In genomic region chr15:64443016-64443415, GRCh38 we compare ENCODE assay signal across 13 cellular contexts. TPM values are rescaled to one million over a fixed set of nuclear protein-coding genes. Genes with fewer than 3 reads are reported as not detected.
DNase-seq lines count a peak whose midpoint lies in the region; ATAC-seq and TF ChIP-seq lines count a peak whose summit lies in the region.
"Had no signal": no experiment of that assay in that cellular context is flagged by ENCODE, and none has a peak within 500 bp of the region (broad histone marks: within the 10 kb centered on the region; RNA-seq: fewer than 3 reads in every experiment).

No MANE protein-coding gene starts in this region.

- H3K4me3 Mint-ChIP-seq in activated CD8-positive, alpha-beta memory T cell treated with anti-CD3 and anti-CD28 coated beads, Interleukin-2, amount 10 ng/mL, durations not matched to agents 7 days and 5 days = no peak overlapping the region
- no peak overlapping the region for H3K4me3 Mint-ChIP-seq in activated CD4-positive, alpha-beta memory T cell treated with anti-CD3 and anti-CD28 coated beads, Interleukin-2, amount 10 ng/mL, durations not matched to agents 7 days and 5 days

- H3K4me3 ChIP-seq in esophagus muscularis mucosa (no peak overlapping the region), thymus (ENCODE audit: low read length) (no peak overlapping the region), mucosa of descending colon (no peak overlapping the region)
- H3K4me3 ChIP-seq: Peyer's patch had no signal

- peak overlapping the region; percentile 28 to 54 (median 48) for H3K27ac ChIP-seq in esophagus muscularis mucosa (replicated peaks in 1 of 4)
- peak overlapping the region; percentile 11 for H3K27ac ChIP-seq in thymus (ENCODE audit: low read depth)

- no peak for ATAC-seq in activated CD8-positive, alpha-beta memory T cell treated with anti-CD3 and anti-CD28 coated beads, Interleukin-2, amount 10 ng/mL, durations not matched to agents 7 days and 5 days
- ATAC-seq in GM18520 (IDR thresholded peaks at IDR 0.05; ENCODE audit: unreplicated experiment) = no peak
- no peak for ATAC-seq in GM21737 (IDR thresholded peaks at IDR 0.05; ENCODE audit: unreplicated experiment)
- no peak for ATAC-seq in mucosa of descending colon

- H3K36me3 ChIP-seq in esophagus muscularis mucosa = peaks cover 4 to 32% (median 27%) of the 10 kb centered on the region in 4 donors
- peaks cover 3% of the 10 kb centered on the region for H3K36me3 ChIP-seq in thymus (ENCODE audit: control insufficient read depth, insufficient read depth)
- no peaks in the 10 kb centered on the region for H3K36me3 ChIP-seq in mucosa of descending colon (ENCODE audit: low read depth)

- no peak for DNase-seq in activated CD8-positive, alpha-beta memory T cell treated with anti-CD3 and anti-CD28 coated beads, Interleukin-2, amount 10 ng/mL, durations not matched to agents 7 days and 5 days
- DNase-seq in activated CD8-positive, alpha-beta memory T cell treated with anti-CD3 and anti-CD28 coated beads, Interleukin-2, amount 50 U/mL, for 48 hours = no peak
- DNase-seq in activated CD4-positive, alpha-beta memory T cell treated with anti-CD3 and anti-CD28 coated beads, Interleukin-2, amount 10 ng/mL, durations not matched to agents 7 days and 5 days = no peak
- no peak for DNase-seq in esophagus muscularis mucosa (ENCODE audit: extremely low spot score)
- no peak for DNase-seq in mucosa of descending colon
- DNase-seq: ACHN, activated T-cell treated with anti-CD3 and anti-CD28 coated beads for 4 hours, mesendoderm, NCI-H2227 treated with DMSO at 0.1 percent for 48 hours, Peyer's patch had no signal

- H3K4me1 Mint-ChIP-seq in activated CD8-positive, alpha-beta memory T cell treated with anti-CD3 and anti-CD28 coated beads, Interleukin-2, amount 10 ng/mL, durations not matched to agents 7 days and 5 days = peaks cover 53% of the 10 kb centered on the region
- H3K4me1 Mint-ChIP-seq in activated CD4-positive, alpha-beta memory T cell treated with anti-CD3 and anti-CD28 coated beads, Interleukin-2, amount 10 ng/mL, durations not matched to agents 7 days and 5 days = peaks cover 52% of the 10 kb centered on the region

- H3K36me3 Mint-ChIP-seq in activated CD8-positive, alpha-beta memory T cell treated with anti-CD3 and anti-CD28 coated beads, Interleukin-2, amount 10 ng/mL, durations not matched to agents 7 days and 5 days = peaks cover 22% of the 10 kb centered on the region
- peaks cover 35% of the 10 kb centered on the region for H3K36me3 Mint-ChIP-seq in activated CD4-positive, alpha-beta memory T cell treated with anti-CD3 and anti-CD28 coated beads, Interleukin-2, amount 10 ng/mL, durations not matched to agents 7 days and 5 days (ENCODE audit: low read depth)

- H3K4me1 ChIP-seq in esophagus muscularis mucosa = peaks cover 3 to 22% (median 21%) of the 10 kb centered on the region in 4 donors
- H3K4me1 ChIP-seq in thymus (ENCODE audit: control insufficient read depth, insufficient read depth, low read length) = no peaks in the 10 kb centered on the region
- H3K4me1 ChIP-seq in mucosa of descending colon (ENCODE audit: low read depth) = no peaks in the 10 kb centered on the region

- H3K9me3 Mint-ChIP-seq in activated CD8-positive, alpha-beta memory T cell treated with anti-CD3 and anti-CD28 coated beads, Interleukin-2, amount 10 ng/mL, durations not matched to agents 7 days and 5 days (ENCODE audit: low read depth) = no peaks in the 10 kb centered on the region
- no peaks in the 10 kb centered on the region for H3K9me3 Mint-ChIP-seq in activated CD4-positive, alpha-beta memory T cell treated with anti-CD3 and anti-CD28 coated beads, Interleukin-2, amount 10 ng/mL, durations not matched to agents 7 days and 5 days

- no peaks in the 10 kb centered on the region for H3K27me3 Mint-ChIP-seq in activated CD8-positive, alpha-beta memory T cell treated with anti-CD3 and anti-CD28 coated beads, Interleukin-2, amount 10 ng/mL, durations not matched to agents 7 days and 5 days
- no peaks in the 10 kb centered on the region for H3K27me3 Mint-ChIP-seq in activated CD4-positive, alpha-beta memory T cell treated with anti-CD3 and anti-CD28 coated beads, Interleukin-2, amount 10 ng/mL, durations not matched to agents 7 days and 5 days

- WGBS in esophagus muscularis mucosa = 86% methylated on average over 2 of the region's 2 CpGs
- 96% methylated on average over 2 of the region's 2 CpGs for WGBS in thymus

- TF ChIP-seq CTCF in esophagus muscularis mucosa (IDR thresholded peaks at IDR 0.05) (no peak), mucosa of descending colon (IDR thresholded peaks at IDR 0.05) (no peak)

- no peak for TF ChIP-seq EP300 in esophagus muscularis mucosa (IDR thresholded peaks at IDR 0.05)

- POLR2A ChIA-PET in activated CD4-positive, alpha-beta memory T cell treated with anti-CD3 and anti-CD28 coated beads, Interleukin-2, amount 10 ng/mL, durations not matched to agents 7 days and 5 days (lab: Charles Lee) = interaction anchor here (0.6 to 3.6 kb wide), 3 partner anchors 12 to 227 kb away, joined by 3 to 17 read pairs (median 3); no protein-coding TSS in a partner anchor

- H3K27ac Mint-ChIP-seq in activated CD8-positive, alpha-beta memory T cell treated with anti-CD3 and anti-CD28 coated beads, Interleukin-2, amount 10 ng/mL, durations not matched to agents 7 days and 5 days = peak overlapping the region; percentile 1
- H3K27ac Mint-ChIP-seq in activated CD4-positive, alpha-beta memory T cell treated with anti-CD3 and anti-CD28 coated beads, Interleukin-2, amount 10 ng/mL, durations not matched to agents 7 days and 5 days = peak overlapping the region; percentile 16

- H3K27me3 ChIP-seq in esophagus muscularis mucosa (no peaks in the 10 kb centered on the region), thymus (ENCODE audit: control insufficient read depth, insufficient read depth) (no peaks in the 10 kb centered on the region)
- H3K27me3 ChIP-seq: Peyer's patch had no signal

- TF ChIP-seq POLR2A in esophagus muscularis mucosa (IDR thresholded peaks at IDR 0.05; ENCODE audit: low read depth) = no peak

- H3K9me3 ChIP-seq in esophagus muscularis mucosa (no peaks in the 10 kb centered on the region), thymus (ENCODE audit: control insufficient read depth) (no peaks in the 10 kb centered on the region), mucosa of descending colon (no peaks in the 10 kb centered on the region)
- H3K9me3 ChIP-seq: Peyer's patch had no signal

- intact Hi-C loops in esophagus muscularis mucosa (cut with DNase I) (no loop called here), mucosa of descending colon (cut with DNase I, micrococcal nuclease) (no loop called here)

- CTCF ChIA-PET in activated CD8-positive, alpha-beta memory T cell treated with anti-CD3 and anti-CD28 coated beads, Interleukin-2, amount 10 ng/mL, durations not matched to agents 7 days and 5 days (lab: Charles Lee) = interaction anchor here (0.7 kb wide), 1 partner anchor 507 kb away, joined by 3 read pairs; no protein-coding TSS in a partner anchor
- CTCF ChIA-PET in activated CD4-positive, alpha-beta memory T cell treated with anti-CD3 and anti-CD28 coated beads, Interleukin-2, amount 10 ng/mL, durations not matched to agents 7 days and 5 days (lab: Charles Lee) = interaction anchor here (0.6 kb wide), 1 partner anchor 349 kb away, joined by 5 read pairs; no protein-coding TSS in a partner anchor

RNA-seq across cellular contexts. Expression of gene ZNF609, which starts 17.4 kb away (rescaled TPM):
- 10 to 100 TPM; 36.8 to 47.5 TPM for total RNA-seq in activated CD8-positive, alpha-beta memory T cell treated with anti-CD3 and anti-CD28 coated beads, Interleukin-2, amount 10 ng/mL, durations not matched to agents 7 days and 5 days
- 10 to 100 TPM; 30.0 to 34.1 TPM for total RNA-seq in activated CD4-positive, alpha-beta memory T cell treated with anti-CD3 and anti-CD28 coated beads, Interleukin-2, amount 10 ng/mL, durations not matched to agents 7 days and 5 days
- total RNA-seq in esophagus muscularis mucosa = 10 to 100 TPM; 38.3 to 53.7 (median 45.3) TPM
- polyA plus RNA-seq in thymus = 7.5 TPM
- 10 to 100 TPM; 25.4 to 49.2 (median 29.5) TPM for total RNA-seq in mucosa of descending colon

RNA-seq across cellular contexts. Expression of gene TRIP4, which starts 55.4 kb away (rescaled TPM):
- total RNA-seq in activated CD8-positive, alpha-beta memory T cell treated with anti-CD3 and anti-CD28 coated beads, Interleukin-2, amount 10 ng/mL, durations not matched to agents 7 days and 5 days = 10 to 100 TPM; 19.5 to 19.8 TPM
- 10 to 100 TPM; 28.9 to 30.3 TPM for total RNA-seq in activated CD4-positive, alpha-beta memory T cell treated with anti-CD3 and anti-CD28 coated beads, Interleukin-2, amount 10 ng/mL, durations not matched to agents 7 days and 5 days
- total RNA-seq in esophagus muscularis mucosa = 10 to 100 TPM in 3 of 4 donors, 1 to 10 TPM in 1; 9.9 to 13.2 (median 11.8) TPM
- polyA plus RNA-seq in thymus = 50.6 TPM
- 10 to 100 TPM; 23.8 to 36.9 (median 28.2) TPM for total RNA-seq in mucosa of descending colon
